ENCODE assay signal across 22 cellular contexts in genomic region chr4:171962110-171962509, GRCh38.
"Had no signal": no experiment of that assay in that cellular context is flagged by ENCODE, and none has a peak within 500 bp of the region (broad histone marks: within the 10 kb centered on the region; RNA-seq: fewer than 3 reads in every experiment).

No MANE protein-coding gene starts in this region.

- DNase-seq: dermis blood vessel endothelial cell; dorsolateral prefrontal cortex; effector CD4-positive, alpha-beta T cell; effector memory CD4-positive, alpha-beta T cell; foreskin keratinocyte; heart left ventricle; hypothalamus; immature natural killer cell; left cardiac atrium; left lung; left ventricle myocardium superior; lower lobe of right lung; mesenchymal stem cell; midbrain had no signal

- H3K9me3 ChIP-seq: esophagus muscularis mucosa, gastroesophageal sphincter, heart left ventricle, left lung, lower lobe of right lung had no signal

- H3K27ac ChIP-seq: coronary artery, dorsolateral prefrontal cortex, esophagus muscularis mucosa, foreskin keratinocyte, gastroesophageal sphincter, heart left ventricle, hepatocyte, left lung, lower lobe of right lung had no signal

- H3K27me3 ChIP-seq: dorsolateral prefrontal cortex, esophagus muscularis mucosa, foreskin keratinocyte, gastroesophageal sphincter, heart left ventricle, hepatocyte, left lung had no signal

- H3K4me1 ChIP-seq: esophagus muscularis mucosa, foreskin keratinocyte, gastroesophageal sphincter, heart left ventricle, left lung, lower lobe of right lung had no signal

- H3K4me1 Mint-ChIP-seq: immature natural killer cell had no signal

- ATAC-seq: foreskin keratinocyte, gastroesophageal sphincter, heart left ventricle, left cardiac atrium, left lung, left ventricle myocardium superior, lower lobe of right lung had no signal

- H3K36me3 ChIP-seq: esophagus muscularis mucosa, gastroesophageal sphincter, heart left ventricle, left lung, lower lobe of right lung had no signal

- H3K36me3 Mint-ChIP-seq: immature natural killer cell had no signal

- H3K4me3 ChIP-seq: coronary artery, dorsolateral prefrontal cortex, esophagus muscularis mucosa, gastroesophageal sphincter, heart left ventricle, hepatocyte, left lung, lower lobe of right lung had no signal

- H3K4me2 ChIP-seq: hepatocyte had no signal

- H3K4me3 Mint-ChIP-seq: immature natural killer cell had no signal

- H3K27ac Mint-ChIP-seq: immature natural killer cell had no signal

- H3K79me2 ChIP-seq: hepatocyte had no signal

- FAIRE-seq: colon, endothelial cell of umbilical vein, frontal cortex, keratinocyte had no signal

- H2AFZ ChIP-seq: hepatocyte had no signal
